1 cellular context compared by ENCODE assay signal in genomic region chr15:77819841-77820728, GRCh38.
TF ChIP-seq lines count a peak whose summit lies in the region.

No MANE protein-coding gene starts in this region.

TF ChIP-seq in IMR-90, 13 proteins besides CTCF, POLR2A, EP300 and RAD21 (continued from another document):
- TF ChIP-seq, protein P1, sequence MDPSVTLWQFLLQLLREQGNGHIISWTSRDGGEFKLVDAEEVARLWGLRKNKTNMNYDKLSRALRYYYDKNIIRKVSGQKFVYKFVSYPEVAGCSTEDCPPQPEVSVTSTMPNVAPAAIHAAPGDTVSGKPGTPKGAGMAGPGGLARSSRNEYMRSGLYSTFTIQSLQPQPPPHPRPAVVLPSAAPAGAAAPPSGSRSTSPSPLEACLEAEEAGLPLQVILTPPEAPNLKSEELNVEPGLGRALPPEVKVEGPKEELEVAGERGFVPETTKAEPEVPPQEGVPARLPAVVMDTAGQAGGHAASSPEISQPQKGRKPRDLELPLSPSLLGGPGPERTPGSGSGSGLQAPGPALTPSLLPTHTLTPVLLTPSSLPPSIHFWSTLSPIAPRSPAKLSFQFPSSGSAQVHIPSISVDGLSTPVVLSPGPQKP (IDR thresholded peaks at IDR 0.05; ENCODE audit: borderline replicate concordance, low read depth, low read length), result no peak
- no peak for TF ChIP-seq NFE2L2 (IDR thresholded peaks at IDR 0.05; ENCODE audit: low read depth, low read length)
- TF ChIP-seq MXI1 (IDR thresholded peaks at IDR 0.05; ENCODE audit: borderline replicate concordance, low read depth, low read length), result no peak
- TF ChIP-seq CEBPB (IDR thresholded peaks at IDR 0.05; ENCODE audit: low read depth, low read length), result no peak
- no peak for TF ChIP-seq RFX5 (IDR thresholded peaks at IDR 0.05; ENCODE audit: low read depth, low read length)
